1 cellular context compared by ENCODE assay signal in the genomic region with DNA sequence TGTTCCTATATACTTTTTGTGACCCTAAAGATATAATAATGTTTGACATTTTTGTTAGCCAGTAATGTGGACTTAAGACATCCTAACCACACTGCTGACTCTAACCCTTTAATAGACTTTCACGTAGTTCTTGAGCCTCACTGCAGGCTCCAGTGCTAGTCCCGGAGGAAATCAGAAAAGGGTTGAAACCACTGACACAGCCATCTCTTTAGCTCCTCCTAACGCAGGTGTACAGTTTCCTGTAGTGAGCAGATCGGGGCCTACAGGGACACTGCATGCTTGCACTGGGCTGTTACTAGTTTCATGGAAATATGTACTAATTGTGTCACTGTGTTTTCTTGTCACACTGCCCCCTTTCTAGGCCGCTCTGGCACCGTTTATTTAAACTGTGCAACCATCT.
TF ChIP-seq lines count a peak whose summit lies in the region.

No MANE protein-coding gene starts in this region.

TF ChIP-seq in H1, 55 proteins besides CTCF, POLR2A, EP300 and RAD21:
- TF ChIP-seq BACH1 (IDR thresholded peaks at IDR 0.05; ENCODE audit: low read length) (no peak), EGR1 (IDR thresholded peaks at IDR 0.05; ENCODE audit: borderline replicate concordance, low read depth, low read length) (no peak)
